16 cellular contexts compared by ENCODE assay signal in genomic region chr9:22053178-22053577, GRCh38. TPM values are rescaled to one million over a fixed set of nuclear protein-coding genes. Genes with fewer than 3 reads are reported as not detected.
A peak's percentile ranks its signal among the peaks of the same experiment; 100 is the strongest.
DNase-seq lines count a peak whose midpoint lies in the region; ATAC-seq and TF ChIP-seq lines count a peak whose summit lies in the region.
"Had no signal": no experiment of that assay in that cellular context is flagged by ENCODE, and none has a peak within 500 bp of the region (broad histone marks: within the 10 kb centered on the region; RNA-seq: fewer than 3 reads in every experiment).

No MANE protein-coding gene starts in this region.

- H3K27me3 ChIP-seq in ACC112 (ENCODE audit: insufficient read depth, low read length) (no peaks in the 10 kb centered on the region), psoas muscle (ENCODE audit: insufficient read depth in 3 of 3, low read length in 2 of 3) (no peaks in the 10 kb centered on the region)

- H3K27ac ChIP-seq in ACC112 (ENCODE audit: low read depth, low read length) (peak overlapping the region; percentile 86), psoas muscle (no peak overlapping the region)

- H3K4me3 Mint-ChIP-seq in activated CD8-positive, alpha-beta T cell treated with anti-CD3 and anti-CD28 coated beads, Interleukin-2, amount 10 ng/mL, durations not matched to agents 7 days and 5 days, result peak overlapping the region; percentile 20
- H3K4me3 Mint-ChIP-seq: activated B cell treated with CpG ODN at 0.5 μM for 24 hours; dendritic cell treated with granulocyte-macrophage colony-stimulating factor and Interleukin-4, amounts not matched to agents 40 ng/mL and 50 ng/mL, for 4 days; neural crest cell had no signal

- H3K79me2 ChIP-seq in ACC112 (ENCODE audit: control insufficient read depth, insufficient read depth, low read length, unreplicated experiment), result no peaks in the 10 kb centered on the region

- H2AFZ ChIP-seq in ACC112 (ENCODE audit: low read length, unreplicated experiment), result peak overlapping the region; percentile 6

- H3K27me3 Mint-ChIP-seq in activated CD8-positive, alpha-beta T cell treated with anti-CD3 and anti-CD28 coated beads, Interleukin-2, amount 10 ng/mL, durations not matched to agents 7 days and 5 days (ENCODE audit: low read depth), result peaks cover 4% of the 10 kb centered on the region
- H3K27me3 Mint-ChIP-seq: activated B cell treated with CpG ODN at 0.5 μM for 24 hours had no signal

- DNase-seq in HFF-Myc (ENCODE audit: extremely low read depth, low read depth) (no peak), fibroblast of the aortic adventitia (ENCODE audit: low read depth) (peak; percentile 32), psoas muscle (no peak), A172 (ENCODE audit: low spot score) (no peak), kidney glomerular epithelial cell (lab: John Stamatoyannopoulos, UW) (no peak)
- no peak for DNase-seq in activated CD8-positive, alpha-beta T cell treated with anti-CD3 and anti-CD28 coated beads, Interleukin-2, amount 10 ng/mL, durations not matched to agents 7 days and 5 days
- DNase-seq: activated B cell treated with CpG ODN at 0.5 μM for 24 hours, aorta, H7, NCI-H1694, SW 1271 had no signal

- 60 to 66% (median 65%) methylated on average over 2 of the region's 2 CpGs for WGBS in psoas muscle, 3 donors

- H3K4me1 ChIP-seq in ACC112 (ENCODE audit: control insufficient read depth, insufficient read depth, low read length, unreplicated experiment) (peaks cover 56% of the 10 kb centered on the region), psoas muscle (peaks cover 11% of the 10 kb centered on the region)

- no peaks in the 10 kb centered on the region for H3K9me3 ChIP-seq in psoas muscle

- H3K36me3 Mint-ChIP-seq in activated CD8-positive, alpha-beta T cell treated with anti-CD3 and anti-CD28 coated beads, Interleukin-2, amount 10 ng/mL, durations not matched to agents 7 days and 5 days (ENCODE audit: low read depth), result peaks cover 67% of the 10 kb centered on the region

- peak overlapping the region; percentile 20; the same call in 1 of the 2 replicates for H3K4me3 ChIP-seq in ACC112 (ENCODE audit: low read depth, low read length)
- no peak overlapping the region for H3K4me3 ChIP-seq in HFF-Myc (replicated peaks; ENCODE audit: low read depth, low read length)
- no peak overlapping the region for H3K4me3 ChIP-seq in fibroblast of the aortic adventitia (ENCODE audit: low read depth, low read length)
- H3K4me3 ChIP-seq in psoas muscle, result no peak overlapping the region

- POLR2A ChIA-PET in activated CD8-positive, alpha-beta T cell treated with anti-CD3 and anti-CD28 coated beads, Interleukin-2, amount 10 ng/mL, durations not matched to agents 7 days and 5 days (lab: Charles Lee), result interaction anchor here (0.5 to 0.9 kb wide), 5 partner anchors 8 to 83 kb away, joined by 3 to 4 read pairs (median 3); no protein-coding TSS in a partner anchor

- H3K27ac Mint-ChIP-seq in activated CD8-positive, alpha-beta T cell treated with anti-CD3 and anti-CD28 coated beads, Interleukin-2, amount 10 ng/mL, durations not matched to agents 7 days and 5 days, result peak overlapping the region; percentile 77
- H3K27ac Mint-ChIP-seq: activated B cell treated with CpG ODN at 0.5 μM for 24 hours; dendritic cell treated with granulocyte-macrophage colony-stimulating factor and Interleukin-4, amounts not matched to agents 40 ng/mL and 50 ng/mL, for 4 days had no signal

- CTCF ChIA-PET in activated CD8-positive, alpha-beta T cell treated with anti-CD3 and anti-CD28 coated beads, Interleukin-2, amount 10 ng/mL, durations not matched to agents 7 days and 5 days (lab: Charles Lee), result interaction anchor here (0.7 to 10.3 kb wide), 19 partner anchors 9 to 399 kb away, joined by 3 to 112 read pairs (median 7); no protein-coding TSS in a partner anchor

- peaks cover 8% of the 10 kb centered on the region for H3K36me3 ChIP-seq in ACC112 (ENCODE audit: insufficient read depth, low read length)
- no peaks in the 10 kb centered on the region for H3K36me3 ChIP-seq in psoas muscle (ENCODE audit: insufficient read depth in 1 of 2, low read depth in 1 of 2)

- peaks cover 71% of the 10 kb centered on the region for H3K4me1 Mint-ChIP-seq in activated CD8-positive, alpha-beta T cell treated with anti-CD3 and anti-CD28 coated beads, Interleukin-2, amount 10 ng/mL, durations not matched to agents 7 days and 5 days (ENCODE audit: low read depth)
- H3K4me1 Mint-ChIP-seq: neural crest cell had no signal

- intact Hi-C loops in psoas muscle (cut with DNase I), result loop anchor here in 1 of 2 donors (5.0 kb wide), 1 partner anchor 246 kb away; no protein-coding TSS in a partner anchor

- H3K9me3 Mint-ChIP-seq in activated CD8-positive, alpha-beta T cell treated with anti-CD3 and anti-CD28 coated beads, Interleukin-2, amount 10 ng/mL, durations not matched to agents 7 days and 5 days (ENCODE audit: insufficient read depth), result peaks cover 1% of the 10 kb centered on the region
- H3K9me3 Mint-ChIP-seq: activated B cell treated with CpG ODN at 0.5 μM for 24 hours; dendritic cell treated with granulocyte-macrophage colony-stimulating factor and Interleukin-4, amounts not matched to agents 40 ng/mL and 50 ng/mL, for 4 days had no signal

- ATAC-seq in activated CD8-positive, alpha-beta T cell treated with anti-CD3 and anti-CD28 coated beads, Interleukin-2, amount 10 ng/mL, durations not matched to agents 7 days and 5 days, result peak; percentile 19
- ATAC-seq in psoas muscle (no peak), GM19455 (IDR thresholded peaks at IDR 0.05; ENCODE audit: unreplicated experiment) (no peak)

- TF ChIP-seq CTCF in HFF-Myc (IDR thresholded peaks at IDR 0.05; ENCODE audit: low read depth, low read length, missing control alignments) (peak; percentile 6), fibroblast of the aortic adventitia (IDR thresholded peaks at IDR 0.05; ENCODE audit: insufficient read depth, low read length) (no peak), psoas muscle (IDR thresholded peaks at IDR 0.05) (no peak)

RNA-seq across cellular contexts. Expression of gene CDKN2B, which starts 44.1 kb away (rescaled TPM):
- 1 to 10 TPM; 2.3 to 3.1 TPM for total RNA-seq in activated CD8-positive, alpha-beta T cell treated with anti-CD3 and anti-CD28 coated beads, Interleukin-2, amount 10 ng/mL, durations not matched to agents 7 days and 5 days
- total RNA-seq in fibroblast of the aortic adventitia (ENCODE audit: low replicate concordance) (16.0 and 35.8 TPM in 2 replicates), psoas muscle (10 to 100 TPM in 1 of 4 donors, 1 to 10 TPM in 3; 5.4 to 12.3 (median 8.3) TPM)
- polyA plus RNA-seq in psoas muscle, result 10 to 100 TPM in 1 of 3 donors, 1 to 10 TPM in 2; 1.7 to 11.3 (median 5.5) TPM
- total RNA-seq in A172 (2014; rRNA removed; shearing (Covaris generic)), result not detected in 2 replicates
- total RNA-seq: NCI-H460, neural crest cell had no signal

RNA-seq across cellular contexts. Expression of gene CDKN2B-AS1, which starts 58.6 kb away (rescaled TPM):
- total RNA-seq in activated CD8-positive, alpha-beta T cell treated with anti-CD3 and anti-CD28 coated beads, Interleukin-2, amount 10 ng/mL, durations not matched to agents 7 days and 5 days, result 1 to 10 TPM; 6.4 to 6.9 TPM
- total RNA-seq in fibroblast of the aortic adventitia (ENCODE audit: low replicate concordance) (6.4 and 12.9 TPM in 2 replicates), psoas muscle (under 1 TPM in 1 of 4 donors, not detected in 3; 0.40 TPM)
- polyA plus RNA-seq in psoas muscle, result not detected
- not detected in 2 replicates for total RNA-seq in A172 (2014; rRNA removed; shearing (Covaris generic))
- total RNA-seq: H7, NCI-H460 had no signal

RNA-seq across cellular contexts. Expression of gene CDKN2A, which starts 59.0 kb away (rescaled TPM):
- total RNA-seq in activated CD8-positive, alpha-beta T cell treated with anti-CD3 and anti-CD28 coated beads, Interleukin-2, amount 10 ng/mL, durations not matched to agents 7 days and 5 days, result 10 to 100 TPM; 32.9 to 39.7 TPM
- 21.8 and 59.9 TPM in 2 replicates for total RNA-seq in fibroblast of the aortic adventitia (ENCODE audit: low replicate concordance)
- total RNA-seq in psoas muscle, result under 1 TPM in 2 of 4 donors, not detected in 2; 0.32 to 0.66 TPM
- under 1 TPM in 1 of 3 donors, not detected in 2; 0.04 TPM for polyA plus RNA-seq in psoas muscle
- not detected in 2 replicates for total RNA-seq in A172 (2014; rRNA removed; shearing (Covaris generic))
- total RNA-seq: H7, NCI-H460 had no signal

Comparison
In these comparisons a context has a peak if more than half of its experiments do, and no peak if none do; other contexts are left out.
1. RNA of gene CDKN2A, which starts 59.0 kb away (total RNA-seq): 32.9 to 39.7 TPM in activated CD8-positive, alpha-beta T cell treated with anti-CD3 and anti-CD28 coated beads, Interleukin-2, amount 10 ng/mL, durations not matched to agents 7 days and 5 days and 21.8 to 59.9 TPM in fibroblast of the aortic adventitia; 0.32 to 0.66 TPM in psoas muscle and not detected in A172; every median in the first group is over 10 times any median in the second.